9 cellular contexts compared by ENCODE assay signal in the genomic region with DNA sequence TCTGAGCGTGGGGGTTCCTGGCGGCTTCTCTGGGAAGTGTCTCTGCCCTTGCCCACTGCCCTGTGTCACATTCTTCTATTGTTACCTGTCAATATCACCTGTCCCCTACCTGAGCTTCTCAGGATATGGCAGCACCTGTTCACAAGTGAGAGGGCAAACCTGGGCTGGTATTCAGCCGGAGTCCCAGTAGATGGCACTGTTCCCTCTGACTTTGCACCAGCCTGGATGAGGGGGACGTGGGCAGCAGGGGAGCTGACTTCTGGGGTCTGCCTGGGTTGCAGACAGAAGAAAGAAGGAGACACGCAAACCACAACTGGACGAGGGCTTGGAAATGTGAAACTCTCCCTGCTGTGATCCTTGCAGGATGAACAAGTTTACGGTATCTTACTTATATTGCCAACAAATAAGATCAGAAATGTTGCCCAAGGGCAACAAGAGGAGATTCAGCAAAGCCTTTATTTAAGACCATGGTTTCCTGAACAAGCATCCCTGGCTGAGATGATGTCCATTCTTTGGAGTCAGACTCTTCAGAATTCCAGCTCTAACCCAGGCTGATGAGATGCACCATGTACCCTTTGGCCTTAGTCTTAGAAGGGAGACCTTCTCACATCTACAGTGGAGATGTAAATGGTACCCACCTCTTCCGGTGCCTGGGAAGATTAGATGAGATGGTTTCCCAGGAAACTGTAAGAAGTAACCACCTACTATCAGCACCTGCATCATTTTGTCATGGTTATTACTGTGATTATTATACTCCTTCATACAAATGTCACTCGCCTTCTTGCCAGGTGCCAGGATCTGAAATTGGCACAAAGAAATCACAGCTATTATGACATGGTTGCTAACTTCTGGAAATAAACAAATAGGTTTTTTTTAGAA.
DNase-seq lines count a peak whose midpoint lies in the region; ATAC-seq, FAIRE-seq and TF ChIP-seq lines count a peak whose summit lies in the region.
"Had no signal": no experiment of that assay in that cellular context is flagged by ENCODE, and none has a peak within 500 bp of the region (broad histone marks: within the 10 kb centered on the region; RNA-seq: fewer than 3 reads in every experiment).

No MANE protein-coding gene starts in this region.

- no peak overlapping the region for H3K23ac ChIP-seq in mesenchymal stem cell (ENCODE audit: low read length in 2 of 2)

- FAIRE-seq in GM12878 (lab: Jason Lieb, UNC), result no peak

- no peak overlapping the region for H2AK5ac ChIP-seq in mesenchymal stem cell (ENCODE audit: low read length, severe bottlenecking)

- intact Hi-C loops in GM12878 (cut with micrococcal nuclease; ENCODE audit: unreplicated experiment), result loop anchor here (1.0 to 5.0 kb wide), 3 partner anchors 268 to 410 kb away; no protein-coding TSS in a partner anchor
- intact Hi-C loops in posterior vena cava (cut with DNase I), result no loop called here

- H3K9ac ChIP-seq in GM12878 (ENCODE audit: control insufficient read depth, insufficient read depth, low read length) (no peak overlapping the region), mesenchymal stem cell (ENCODE audit: low read length) (no peak overlapping the region)

- no peak overlapping the region for H2BK120ac ChIP-seq in mesenchymal stem cell (ENCODE audit: low read depth, low read length)

- TF ChIP-seq RAD21 in GM12878 (IDR thresholded peaks at IDR 0.05; ENCODE audit: insufficient read depth, low read depth, low read length), result 0 out of 2 replicates have a peak, but pooled peaks have one; percentile 4

- H2BK15ac ChIP-seq in mesenchymal stem cell (ENCODE audit: low read depth, poor library complexity, severe bottlenecking), result no peak overlapping the region

- RAD21 ChIA-PET in GM12878 (lab: Charles Lee; ENCODE audit: unreplicated experiment), result interaction anchor here (1.1 to 1.7 kb wide), 2 partner anchors 377 to 750 kb away, joined by 3 to 5 read pairs; no protein-coding TSS in a partner anchor

- H3K79me1 ChIP-seq in mesenchymal stem cell (replicated peaks; ENCODE audit: low read length, poor library complexity, severe bottlenecking), result no peaks in the 10 kb centered on the region

- H3K4me3 ChIP-seq in DOHH2 (ENCODE audit: low read length), result no peak overlapping the region
- no peak overlapping the region for H3K4me3 ChIP-seq in LNCaP clone FGC (ENCODE audit: low read depth, low read length)
- H3K4me3 ChIP-seq in GM12878, result no peak overlapping the region
- no peak overlapping the region for H3K4me3 ChIP-seq in mesenchymal stem cell (ENCODE audit: insufficient read depth in 1 of 2, low read depth in 1 of 2, low read length in 2 of 2)
- H3K4me3 ChIP-seq: SJCRH30 had no signal

- H3K27ac ChIP-seq in DOHH2 (ENCODE audit: low read depth, low read length) (no peak overlapping the region), GM12878 (ENCODE audit: control insufficient read depth, insufficient read depth) (no peak overlapping the region), mesenchymal stem cell (ENCODE audit: low read length, poor library complexity, severe bottlenecking) (no peak overlapping the region)
- H3K27ac ChIP-seq: SJCRH30 had no signal

- no peak for TF ChIP-seq POLR2A in GM12878 (IDR thresholded peaks at IDR 0.05; ENCODE audit: low read depth, low read length)

- H3K79me2 ChIP-seq in DOHH2 (ENCODE audit: control insufficient read depth, low read length) (no peaks in the 10 kb centered on the region), GM12878 (ENCODE audit: control insufficient read depth, insufficient read depth, low read length) (no peaks in the 10 kb centered on the region)

- in situ Hi-C loops in GM12878 (cut with MboI), result no loop called here

- H4K20me1 ChIP-seq in DOHH2 (ENCODE audit: control insufficient read depth, insufficient read depth, low read depth, low read length), result no peaks in the 10 kb centered on the region
- no peaks in the 10 kb centered on the region for H4K20me1 ChIP-seq in GM12878 (ENCODE audit: control insufficient read depth, insufficient read depth)

- H3K9me3 ChIP-seq in DOHH2 (ENCODE audit: control insufficient read depth, insufficient read depth, low read length), result no peaks in the 10 kb centered on the region
- no peaks in the 10 kb centered on the region; the same call in 2 of the 3 replicates for H3K9me3 ChIP-seq in GM12878 (replicated peaks; ENCODE audit: control insufficient read depth, insufficient read depth, low read length)
- H3K9me3 ChIP-seq in mesenchymal stem cell (ENCODE audit: control insufficient read depth, low read length), result peaks cover 5% of the 10 kb centered on the region

- BruUV-seq in GM12878 (replicated peaks; lab: Mats Ljungman, UMichigan), result no TSS peak

- H3K14ac ChIP-seq in mesenchymal stem cell (ENCODE audit: low read length in 2 of 2), result no peak overlapping the region

- TF ChIP-seq CTCF in DOHH2 (IDR thresholded peaks at IDR 0.05; ENCODE audit: low read depth, low read length, poor library complexity, severe bottlenecking) (peak; percentile 70), LNCaP clone FGC (IDR thresholded peaks at IDR 0.05; ENCODE audit: control insufficient read depth, extremely low read depth, insufficient read depth) (peak; percentile 72), GM12878 (IDR thresholded peaks at IDR 0.05 in 2 of 3, conservative IDR thresholded peaks at IDR 0.05 in 1 of 3; ENCODE audit: control insufficient read depth in 2 of 3, extremely low read depth in 1 of 3, insufficient read depth in 1 of 3, low read depth in 3 of 3, low read length in 3 of 3) (peak in 1 of 3 experiments; percentile 31; a peak in 1 of 6 replicates)

- ATAC-seq in GM12878, result no peak
- ATAC-seq in GM18520 (IDR thresholded peaks at IDR 0.05; ENCODE audit: unreplicated experiment), result no peak

- SMC1A ChIA-PET in GM12878 (lab: Charles Lee; ENCODE audit: uncharacterized antibody, unreplicated experiment), result interaction anchor here (0.7 to 1.6 kb wide), 3 partner anchors 28 to 377 kb away, joined by 3 to 4 read pairs (median 3); no protein-coding TSS in a partner anchor

- H2BK5ac ChIP-seq in mesenchymal stem cell (ENCODE audit: low read depth, low read length, poor library complexity, severe bottlenecking), result no peak overlapping the region

- H3K18ac ChIP-seq in mesenchymal stem cell (ENCODE audit: low read depth in 1 of 2, low read length in 2 of 2), result no peak overlapping the region

- H3K9me2 ChIP-seq in DOHH2 (replicated peaks; ENCODE audit: control insufficient read depth, low read length), result no peaks in the 10 kb centered on the region

- H2AFZ ChIP-seq in GM12878 (ENCODE audit: control insufficient read depth, low read depth, low read length), result no peak overlapping the region
- no peak overlapping the region for H2AFZ ChIP-seq in mesenchymal stem cell (ENCODE audit: low read depth, low read length)

- no peak overlapping the region for H4K91ac ChIP-seq in mesenchymal stem cell (ENCODE audit: low read length)

- no peak overlapping the region for H2BK12ac ChIP-seq in mesenchymal stem cell (ENCODE audit: low read length in 2 of 2)

- H3K27me3 ChIP-seq in DOHH2 (ENCODE audit: control insufficient read depth, low read length) (no peaks in the 10 kb centered on the region), GM12878 (replicated peaks in 1 of 2; ENCODE audit: control insufficient read depth in 2 of 2, insufficient read depth in 2 of 2, low read length in 1 of 2) (no peaks in the 10 kb centered on the region), mesenchymal stem cell (ENCODE audit: control insufficient read depth in 1 of 2, insufficient read depth in 1 of 2, low read length in 2 of 2) (peaks cover 0 to 22% of the 10 kb centered on the region in 2 experiments)

- CTCF ChIA-PET in GM12878 (lab: Yijun Ruan, JAX), result interaction anchor here (1.4 to 1.6 kb wide), 2 partner anchors 19 to 376 kb away, joined by 3 to 4 read pairs; no protein-coding TSS in a partner anchor

- H4K8ac ChIP-seq in mesenchymal stem cell (ENCODE audit: low read length), result no peak overlapping the region

- H3K36me3 ChIP-seq in DOHH2 (ENCODE audit: control insufficient read depth, low read length), result no peaks in the 10 kb centered on the region
- H3K36me3 ChIP-seq in GM12878 (ENCODE audit: control insufficient read depth in 2 of 2, insufficient read depth in 2 of 2, low read length in 1 of 2), result no peaks in the 10 kb centered on the region
- H3K36me3 ChIP-seq in mesenchymal stem cell (ENCODE audit: control insufficient read depth in 1 of 2, insufficient read depth in 2 of 2, low read depth in 1 of 2, low read length in 2 of 2), result no peaks in the 10 kb centered on the region
- H3K36me3 ChIP-seq: SJCRH30 had no signal

- H3K4me2 ChIP-seq in DOHH2 (ENCODE audit: low read length) (no peak overlapping the region), GM12878 (ENCODE audit: control insufficient read depth, insufficient read depth) (no peak overlapping the region), mesenchymal stem cell (ENCODE audit: low read length, poor library complexity, severe bottlenecking) (no peak overlapping the region)

- H3F3A ChIP-seq in DOHH2 (ENCODE audit: control insufficient read depth, insufficient read depth), result no peaks in the 10 kb centered on the region

- no peak overlapping the region for H3K4ac ChIP-seq in mesenchymal stem cell (ENCODE audit: low read depth in 1 of 2, low read length in 2 of 2)

- DNase-seq in LNCaP clone FGC (ENCODE audit: low read depth) (no peak), GM12878 (ENCODE audit: low read depth, low spot score) (no peak), mesenchymal stem cell (peak; percentile 5), NCI-H226 (no peak), hepatic stellate cell (ENCODE audit: low spot score) (no peak), posterior vena cava (ENCODE audit: low spot score) (no peak)

- POLR2A ChIA-PET in GM12878 (lab: Charles Lee), result no interaction called here

- no peak for TF ChIP-seq EP300 in GM12878 (IDR thresholded peaks at IDR 0.05; ENCODE audit: borderline replicate concordance in 1 of 2, control insufficient read depth in 1 of 2, low read depth in 2 of 2, low read length in 2 of 2)

- no peaks in the 10 kb centered on the region for H3K4me1 ChIP-seq in DOHH2 (ENCODE audit: control insufficient read depth, low read length)
- H3K4me1 ChIP-seq in GM12878 (ENCODE audit: control insufficient read depth, insufficient read depth, low read length), result no peaks in the 10 kb centered on the region
- H3K4me1 ChIP-seq in mesenchymal stem cell (ENCODE audit: control insufficient read depth, insufficient read depth, low read depth, low read length), result no peaks in the 10 kb centered on the region
- H3K4me1 ChIP-seq: SJCRH30 had no signal

- 27% methylated on average over 9 of the region's 9 CpGs for WGBS in GM12878 (ENCODE audit: insufficient coverage, insufficient replicate concordance, low lambda C conversion rate, missing lambda C conversion rate)
- WGBS in mesenchymal stem cell, result 20% methylated on average over 7 of the region's 9 CpGs

TF ChIP-seq in GM12878, 131 proteins besides CTCF, POLR2A, EP300 and RAD21 (continues in another document):
- TF ChIP-seq SIX5 (IDR thresholded peaks at IDR 0.05; ENCODE audit: low read depth, low read length, severe bottlenecking), result no peak
- no peak for TF ChIP-seq DPF2 (IDR thresholded peaks at IDR 0.05)
- TF ChIP-seq IKZF1 (conservative IDR thresholded peaks at IDR 0.05), result no peak
- TF ChIP-seq MYB (IDR thresholded peaks at IDR 0.05; ENCODE audit: borderline replicate concordance, low read depth, low read length), result no peak
- TF ChIP-seq GABPA (IDR thresholded peaks at IDR 0.05; ENCODE audit: low read depth), result no peak
